In genomic region chr4:56127698-56128097, GRCh38 we compare ENCODE assay signal across 17 cellular contexts.
"Had no signal": no experiment of that assay in that cellular context is flagged by ENCODE, and none has a peak within 500 bp of the region (broad histone marks: within the 10 kb centered on the region; RNA-seq: fewer than 3 reads in every experiment).

No MANE protein-coding gene starts in this region.

- H3K4me1 ChIP-seq: lower lobe of right lung, right lobe of liver had no signal

- H3K4me3 ChIP-seq: coronary artery, lower lobe of right lung, right lobe of liver had no signal

- H3K27me3 Mint-ChIP-seq: progenitor cell of endocrine pancreas had no signal

- H3K9me3 Mint-ChIP-seq: activated naive CD8-positive, alpha-beta T cell treated with anti-CD3 and anti-CD28 coated beads, Interleukin-2, amount 50 U/mL, for 24 hours; naive B cell; stimulated activated memory B cell treated with anti-CD40 and anti-IgM and Interleukin-4, amounts not matched to agents 10 μg/mL and 1 μg/mL and 100 μg/mL, for 72 hours had no signal

- H3K36me3 ChIP-seq: lower lobe of right lung, right lobe of liver, WERI-Rb-1 had no signal

- H3K9me3 ChIP-seq: lower lobe of right lung, right lobe of liver had no signal

- H3K4me3 Mint-ChIP-seq: activated naive CD8-positive, alpha-beta T cell treated with anti-CD3 and anti-CD28 coated beads, Interleukin-2, amount 50 U/mL, for 24 hours; naive B cell; stimulated activated memory B cell treated with anti-CD40 and anti-IgM and Interleukin-4, amounts not matched to agents 10 μg/mL and 1 μg/mL and 100 μg/mL, for 72 hours had no signal

- DNase-seq: activated CD4-positive, alpha-beta T cell treated with anti-CD3 and anti-CD28 coated beads for 4 hours; activated CD8-positive, alpha-beta memory T cell treated with anti-CD3 and anti-CD28 coated beads for 24 hours; activated naive CD4-positive, alpha-beta T cell treated with Interleukin-2 at 50 U/mL for 16 hours; activated naive CD8-positive, alpha-beta T cell treated with anti-CD3 and anti-CD28 coated beads, Interleukin-2, amount 50 U/mL, for 24 hours; central memory CD4-positive, alpha-beta T cell; effector CD8-positive, alpha-beta T cell; lower lobe of right lung; naive B cell; nucleus accumbens; right lobe of liver; stimulated activated CD4-positive, alpha-beta T cell treated with anti-CD3 and anti-CD28 coated beads, Interleukin-1b, Interleukin-23, amount 100 ng/mL, for 48 hours; T1000; trophoblast cell; WERI-Rb-1 had no signal

- ATAC-seq: activated naive CD8-positive, alpha-beta T cell treated with anti-CD3 and anti-CD28 coated beads, Interleukin-2, amount 50 U/mL, for 24 hours; lower lobe of right lung; right lobe of liver; stimulated activated memory B cell treated with anti-CD40 and anti-IgM and Interleukin-4, amounts not matched to agents 10 μg/mL and 1 μg/mL and 100 μg/mL, for 72 hours had no signal

- H3K4me1 Mint-ChIP-seq: activated naive CD8-positive, alpha-beta T cell treated with anti-CD3 and anti-CD28 coated beads, Interleukin-2, amount 50 U/mL, for 24 hours had no signal

- H3K36me3 Mint-ChIP-seq: naive B cell; stimulated activated memory B cell treated with anti-CD40 and anti-IgM and Interleukin-4, amounts not matched to agents 10 μg/mL and 1 μg/mL and 100 μg/mL, for 72 hours had no signal

- H3K27ac Mint-ChIP-seq: activated naive CD8-positive, alpha-beta T cell treated with anti-CD3 and anti-CD28 coated beads, Interleukin-2, amount 50 U/mL, for 24 hours; naive B cell; stimulated activated memory B cell treated with anti-CD40 and anti-IgM and Interleukin-4, amounts not matched to agents 10 μg/mL and 1 μg/mL and 100 μg/mL, for 72 hours had no signal

- H3K27me3 ChIP-seq: right lobe of liver had no signal

- H3K27ac ChIP-seq: coronary artery, lower lobe of right lung, right lobe of liver, WERI-Rb-1 had no signal
